In genomic region chr22:35114296-35114980, GRCh38 we compare ENCODE assay signal across 21 cellular contexts. TPM values are rescaled to one million over a fixed set of nuclear protein-coding genes. Genes with fewer than 3 reads are reported as not detected.
DNase-seq lines count a peak whose midpoint lies in the region; ATAC-seq, FAIRE-seq and TF ChIP-seq lines count a peak whose summit lies in the region.
"Had no signal": no experiment of that assay in that cellular context is flagged by ENCODE, and none has a peak within 500 bp of the region (broad histone marks: within the 10 kb centered on the region; RNA-seq: fewer than 3 reads in every experiment).

No MANE protein-coding gene starts in this region.

- ATAC-seq in GM18502 (IDR thresholded peaks at IDR 0.05; ENCODE audit: poor library complexity, unreplicated experiment) (no peak), GM18505 (IDR thresholded peaks at IDR 0.05; ENCODE audit: unreplicated experiment) (no peak)
- ATAC-seq: A549 had no signal

- no peak for TF ChIP-seq POLR2A in GM12891 (IDR thresholded peaks at IDR 0.05; ENCODE audit: low read depth, low read length)
- no peak for TF ChIP-seq POLR2A in GM18505 (IDR thresholded peaks at IDR 0.05; ENCODE audit: borderline replicate concordance, extremely low read depth, insufficient read depth, insufficient read length)

- DNase-seq in Ammon's horn (ENCODE audit: low spot score) (peak; percentile 3), GM12891 (ENCODE audit: insufficient read length, low spot score) (no peak), mesenteric fat pad (ENCODE audit: low spot score) (peak; percentile 53), urothelium cell line (ENCODE audit: low spot score) (no peak), HTR-8/SVneo (ENCODE audit: insufficient read length, low spot score) (no peak)
- DNase-seq: AML-193; C1 segment of cervical spinal cord; CD4-positive, CD25-positive, alpha-beta regulatory T cell; CD8-positive, alpha-beta memory T cell; COR-L47; DMS 273 treated with DMSO at 0.1 percent for 48 hours; DMS53; DND-41; H9; KG1 had no signal

- FAIRE-seq in GM12891 (lab: Jason Lieb, UNC) (peak; percentile 40), urothelium cell line (lab: Jason Lieb, UNC) (peak; percentile 87), HTR-8/SVneo (lab: Jason Lieb, UNC) (no peak)
- FAIRE-seq: A549, G401.6, GM12892, H1 had no signal

TF ChIP-seq in GM12891, 5 proteins besides CTCF, POLR2A, EP300 and RAD21:
- no peak for TF ChIP-seq PAX5 (IDR thresholded peaks at IDR 0.05; ENCODE audit: insufficient read depth, low read length, severe bottlenecking)
- TF ChIP-seq TAF1 (IDR thresholded peaks at IDR 0.05; ENCODE audit: low read depth, low read length) = no peak
- TF ChIP-seq POU2F2 (IDR thresholded peaks at IDR 0.05; ENCODE audit: low read depth, low read length) = no peak
- no peak for TF ChIP-seq POLR2AphosphoS5 (IDR thresholded peaks at IDR 0.05; ENCODE audit: low read depth, low read length)
- no peak for TF ChIP-seq SPI1 (IDR thresholded peaks at IDR 0.05; ENCODE audit: low read depth, low read length)
TF ChIP-seq in GM12891: peak in this region for 0.

RNA-seq across cellular contexts. Expression of gene ISX, which starts 48.5 kb away (rescaled TPM):
- 6.2 TPM for polyA plus RNA-seq in GM12891 (2012; ENCODE audit: low read depth, missing spikeins)
- not detected for total RNA-seq in mesenteric fat pad
- total RNA-seq: CD4-positive, CD25-positive, alpha-beta regulatory T cell; CD8-positive, alpha-beta memory T cell; H1; H9 had no signal
- polyA plus RNA-seq: A549; CD4-positive, CD25-positive, alpha-beta regulatory T cell; CD8-positive, alpha-beta memory T cell; H1 had no signal

Comparison
In these comparisons a context has a peak if more than half of its experiments do, and no peak if none do; other contexts are left out.
1. DNase-seq: peak in Ammon's horn (single experiment) and mesenteric fat pad (single experiment); none in GM12891 (single experiment), urothelium cell line (single experiment) and HTR-8/SVneo (single experiment).